Comparison of ENCODE assay signal across 17 cellular contexts in the genomic region with DNA sequence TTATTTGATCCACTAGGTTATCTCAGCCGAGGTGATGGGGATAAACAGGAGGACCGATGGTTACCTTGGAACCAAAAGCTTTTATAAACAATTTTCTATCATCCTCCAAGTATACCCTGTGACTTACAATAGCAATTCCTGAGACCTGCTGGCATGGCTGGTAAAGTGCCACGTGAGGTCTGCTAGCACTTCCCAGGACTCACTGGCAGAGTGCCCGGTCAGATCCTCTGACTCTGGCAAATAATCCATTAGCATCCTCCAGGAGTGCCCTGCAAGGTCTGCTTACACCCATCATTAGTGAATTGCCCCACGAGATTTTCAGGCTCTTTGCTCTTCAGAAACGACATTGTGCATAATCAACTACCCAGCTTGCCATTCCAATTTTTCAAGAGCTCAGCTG. TPM values are rescaled to one million over a fixed set of nuclear protein-coding genes. Genes with fewer than 3 reads are reported as not detected.
"Had no signal": no experiment of that assay in that cellular context is flagged by ENCODE, and none has a peak within 500 bp of the region (broad histone marks: within the 10 kb centered on the region; RNA-seq: fewer than 3 reads in every experiment).

No MANE protein-coding gene starts in this region.

RNA-seq across cellular contexts. Expression of a gene that starts 37.3 kb away (rescaled TPM):
- total RNA-seq: naive thymus-derived CD8-positive, alpha-beta T cell; natural killer cell treated with Interleukin-12 subunit alpha and Interleukin-12 subunit beta and Interleukin-15 and Interleukin-18, amount 100 ng/mL, for 72 hours; neural crest cell; omental fat pad; osteocyte; pancreas; posterior vena cava; pulmonary artery endothelial cell; right atrium auricular region; sciatic nerve; smooth muscle cell; spleen; suprapubic skin; transverse colon; upper lobe of right lung; urinary bladder; uterus had no signal
